ENCODE assay signal across 8 cellular contexts in genomic region chr11:64334764-64335741, GRCh38. TPM values are rescaled to one million over a fixed set of nuclear protein-coding genes. Genes with fewer than 3 reads are reported as not detected.
DNase-seq lines count a peak whose midpoint lies in the region; ATAC-seq and TF ChIP-seq lines count a peak whose summit lies in the region.

No MANE protein-coding gene starts in this region.

- no TSS peak for BruUV-seq in OCI-LY7 (replicated peaks; lab: Mats Ljungman, UMichigan)

- peaks cover 15% of the 10 kb centered on the region for H3K36me3 Mint-ChIP-seq in activated naive CD4-positive, alpha-beta T cell treated with anti-CD3 and anti-CD28 coated beads for 36 hours (ENCODE audit: low read depth)
- H3K36me3 Mint-ChIP-seq in CD4-positive, alpha-beta memory T cell, result peaks cover 12 to 29% of the 10 kb centered on the region in 2 donors

- no peaks in the 10 kb centered on the region for H4K20me1 ChIP-seq in OCI-LY7 (ENCODE audit: insufficient read depth, low read length)

- H3K27me3 Mint-ChIP-seq in activated naive CD4-positive, alpha-beta T cell treated with anti-CD3 and anti-CD28 coated beads for 36 hours (ENCODE audit: low read depth), result no peaks in the 10 kb centered on the region
- no peaks in the 10 kb centered on the region for H3K27me3 Mint-ChIP-seq in CD4-positive, alpha-beta memory T cell

- CTCF ChIA-PET in activated naive CD4-positive, alpha-beta T cell treated with anti-CD3 and anti-CD28 coated beads for 36 hours (lab: Charles Lee), result no interaction called here
- CTCF ChIA-PET in OCI-LY7 (lab: Charles Lee; ENCODE audit: unreplicated experiment), result no interaction called here
- CTCF ChIA-PET in CD4-positive, alpha-beta memory T cell (lab: Charles Lee; ENCODE audit: partially characterized antibody), result interaction anchor here (0.6 to 0.7 kb wide), 2 partner anchors 131 to 1943 kb away, joined by 3 read pairs; no protein-coding TSS in a partner anchor

- no peak overlapping the region for H3K4me3 Mint-ChIP-seq in activated naive CD4-positive, alpha-beta T cell treated with anti-CD3 and anti-CD28 coated beads for 36 hours
- H3K4me3 Mint-ChIP-seq in CD4-positive, alpha-beta memory T cell, result no peak overlapping the region

- peaks cover 27% of the 10 kb centered on the region for H3K4me1 Mint-ChIP-seq in activated naive CD4-positive, alpha-beta T cell treated with anti-CD3 and anti-CD28 coated beads for 36 hours (ENCODE audit: low read depth)
- peaks cover 18 to 33% (median 27%) of the 10 kb centered on the region in 4 donors for H3K4me1 Mint-ChIP-seq in CD4-positive, alpha-beta memory T cell

- intact Hi-C loops in activated naive CD4-positive, alpha-beta T cell treated with anti-CD3 and anti-CD28 coated beads for 36 hours (cut with micrococcal nuclease), result no loop called here
- intact Hi-C loops in OCI-LY7 (cut with micrococcal nuclease; ENCODE audit: unreplicated experiment) (loop anchor here (1.0 kb wide), 1 partner anchor 18 kb away; the partner anchor contains the start of gene TRMT112), colonic mucosa (cut with DNase I) (no loop called here)
- intact Hi-C loops in CD4-positive, alpha-beta memory T cell (cut with micrococcal nuclease), result no loop called here

- peak overlapping the region; percentile 29 for H3K27ac ChIP-seq in OCI-LY7 (ENCODE audit: low read depth, low read length, poor library complexity, severe bottlenecking)
- peak overlapping the region; percentile 53 for H3K27ac ChIP-seq in colonic mucosa
- peak overlapping the region; percentile 74 for H3K27ac ChIP-seq in neutrophil
- no peak overlapping the region for H3K27ac ChIP-seq in CD4-positive, alpha-beta memory T cell (ENCODE audit: low read depth, low read length)

- H3K4me1 ChIP-seq in OCI-LY7 (ENCODE audit: insufficient read depth, low read length, poor library complexity, severe bottlenecking) (peaks cover 50% of the 10 kb centered on the region), colonic mucosa (peaks cover 13% of the 10 kb centered on the region), neutrophil (ENCODE audit: control insufficient read depth in 1 of 2, insufficient read depth in 1 of 2, low read depth in 1 of 2, low read length in 1 of 2) (peaks cover 74% of the 10 kb centered on the region in 2 experiments)
- peaks cover 25% of the 10 kb centered on the region for H3K4me1 ChIP-seq in CD4-positive, alpha-beta memory T cell (ENCODE audit: insufficient read depth, low read length)

- peak; percentile 48 for DNase-seq in activated naive CD4-positive, alpha-beta T cell treated with anti-CD3 and anti-CD28 coated beads for 36 hours
- DNase-seq in activated naive CD4-positive, alpha-beta T cell treated with Interleukin-2 at 50 U/mL for 16 hours, result no peak
- DNase-seq in HT-29 (ENCODE audit: low spot score) (peak; percentile 71), OCI-LY7 (ENCODE audit: low spot score) (peak; percentile 83), colonic mucosa (peak; percentile 80)
- DNase-seq in CD4-positive, alpha-beta memory T cell, result no peak

- TF ChIP-seq CTCF in OCI-LY7 (conservative IDR thresholded peaks at IDR 0.05; ENCODE audit: low read length) (no peak), colonic mucosa (IDR thresholded peaks at IDR 0.05) (no peak), neutrophil (IDR thresholded peaks at IDR 0.05) (no peak)

- POLR2A ChIA-PET in OCI-LY7 (lab: Charles Lee), result interaction anchor here (0.6 to 2.1 kb wide), 2 partner anchors 17 to 106 kb away, joined by 4 to 14 read pairs; partner anchors contain the start of genes PRDX5 and TRMT112
- POLR2A ChIA-PET in CD4-positive, alpha-beta memory T cell (lab: Charles Lee; ENCODE audit: partially characterized antibody), result interaction anchor here (9.7 kb wide), 1 partner anchor 18 kb away, joined by 153 read pairs; the partner anchor contains the start of genes PRDX5 and TRMT112

- ATAC-seq in GM21717 (IDR thresholded peaks at IDR 0.05; ENCODE audit: unreplicated experiment), result peak; percentile 61

- H3K27ac Mint-ChIP-seq in activated naive CD4-positive, alpha-beta T cell treated with anti-CD3 and anti-CD28 coated beads for 36 hours, result no peak overlapping the region
- H3K27ac Mint-ChIP-seq in CD4-positive, alpha-beta memory T cell, result peak overlapping the region in 1 of 7 donors; percentile 57

- no peaks in the 10 kb centered on the region for H3K9me3 Mint-ChIP-seq in activated naive CD4-positive, alpha-beta T cell treated with anti-CD3 and anti-CD28 coated beads for 36 hours
- H3K9me3 Mint-ChIP-seq in CD4-positive, alpha-beta memory T cell, result no peaks in the 10 kb centered on the region

- H3K79me2 ChIP-seq in OCI-LY7 (ENCODE audit: insufficient read depth, low read depth, low read length), result peaks cover 10% of the 10 kb centered on the region; the same call in 1 of the 2 replicates

- H3K9me3 ChIP-seq in OCI-LY7 (ENCODE audit: low read length) (no peaks in the 10 kb centered on the region), colonic mucosa (no peaks in the 10 kb centered on the region), neutrophil (no peaks in the 10 kb centered on the region)
- no peaks in the 10 kb centered on the region for H3K9me3 ChIP-seq in CD4-positive, alpha-beta memory T cell (ENCODE audit: control insufficient read depth in 1 of 2, low read length in 2 of 2)

- no peaks in the 10 kb centered on the region for H3K9me2 ChIP-seq in OCI-LY7 (ENCODE audit: insufficient read depth, low read length)

- H3K27me3 ChIP-seq in colonic mucosa (no peaks in the 10 kb centered on the region), neutrophil (no peaks in the 10 kb centered on the region)
- H3K27me3 ChIP-seq in CD4-positive, alpha-beta memory T cell (ENCODE audit: insufficient read depth, low read length), result no peaks in the 10 kb centered on the region

- peak overlapping the region in 1 of 2 donors; percentile 51 for H3K9ac ChIP-seq in colonic mucosa (ENCODE audit: low read depth in 2 of 2, low read length in 2 of 2)

- H3K36me3 ChIP-seq in OCI-LY7 (ENCODE audit: insufficient read depth, low read length) (peaks cover 21% of the 10 kb centered on the region), colonic mucosa (no peaks in the 10 kb centered on the region), neutrophil (no peaks in the 10 kb centered on the region)
- no peaks in the 10 kb centered on the region for H3K36me3 ChIP-seq in CD4-positive, alpha-beta memory T cell (ENCODE audit: insufficient read depth, low read length)

- peak overlapping the region; percentile 58; the same call in 1 of the 2 replicates for H3K4me2 ChIP-seq in OCI-LY7 (ENCODE audit: low read length)

- H2AFZ ChIP-seq in OCI-LY7 (ENCODE audit: low read length), result no peak overlapping the region

- H3K4me3 ChIP-seq in OCI-LY7 (ENCODE audit: low read depth, low read length, poor library complexity, severe bottlenecking), result no peak overlapping the region
- no peak overlapping the region for H3K4me3 ChIP-seq in colonic mucosa
- peak overlapping the region; percentile 2 to 14 for H3K4me3 ChIP-seq in neutrophil (ENCODE audit: low read depth in 1 of 2, low read length in 1 of 2)
- H3K4me3 ChIP-seq in CD4-positive, alpha-beta memory T cell (ENCODE audit: low read length in 2 of 2), result no peak overlapping the region

RNA-seq across cellular contexts. Expression of gene CCDC88B, which starts 5.0 kb away (rescaled TPM):
- 10 to 100 TPM; 53.2 to 61.9 TPM for total RNA-seq in activated naive CD4-positive, alpha-beta T cell treated with anti-CD3 and anti-CD28 coated beads for 36 hours
- total RNA-seq in HT-29 (2014; rRNA removed; shearing (Covaris generic)), result 11.4 and 12.8 TPM in 2 replicates
- total RNA-seq in OCI-LY7 (2014; rRNA removed; shearing (Covaris generic)), result 40.7 and 44.1 TPM in 2 replicates
- 61.5 and 67.2 TPM in 2 replicates for total RNA-seq in OCI-LY7 (2022)
- total RNA-seq in colonic mucosa, result 10 to 100 TPM; 15.0 to 52.2 TPM
- total RNA-seq in CD4-positive, alpha-beta memory T cell, result 10 to 100 TPM; 68.3 to 73.0 TPM
- polyA plus RNA-seq in CD4-positive, alpha-beta memory T cell, result 10 to 100 TPM in 1 of 2 donors, 1 to 10 TPM in 1; 6.8 to 39.5 TPM

RNA-seq across cellular contexts. Expression of gene PRDX5, which starts 17.1 kb away (rescaled TPM):
- total RNA-seq in activated naive CD4-positive, alpha-beta T cell treated with anti-CD3 and anti-CD28 coated beads for 36 hours, result 100 to 1,000 TPM; 122 to 132 TPM
- total RNA-seq in HT-29 (2014; rRNA removed; shearing (Covaris generic)), result 254 and 276 TPM in 2 replicates
- total RNA-seq in OCI-LY7 (2014; rRNA removed; shearing (Covaris generic)), result 177 and 200 TPM in 2 replicates
- 168 and 217 TPM in 2 replicates for total RNA-seq in OCI-LY7 (2022)
- 100 to 1,000 TPM; 301 to 425 TPM for total RNA-seq in colonic mucosa
- total RNA-seq in CD4-positive, alpha-beta memory T cell, result 10 to 100 TPM; 57.6 to 58.7 TPM
- 100 to 1,000 TPM; 164 to 251 TPM for polyA plus RNA-seq in CD4-positive, alpha-beta memory T cell

RNA-seq across cellular contexts. Expression of gene TRMT112, which starts 17.7 kb away (rescaled TPM):
- 100 to 1,000 TPM; 241 to 261 TPM for total RNA-seq in activated naive CD4-positive, alpha-beta T cell treated with anti-CD3 and anti-CD28 coated beads for 36 hours
- 503 and 525 TPM in 2 replicates for total RNA-seq in HT-29 (2014; rRNA removed; shearing (Covaris generic))
- 322 and 414 TPM in 2 replicates for total RNA-seq in OCI-LY7 (2014; rRNA removed; shearing (Covaris generic))
- 198 and 205 TPM in 2 replicates for total RNA-seq in OCI-LY7 (2022)
- total RNA-seq in colonic mucosa, result 100 to 1,000 TPM in 1 of 2 donors, 10 to 100 TPM in 1; 75.9 to 184 TPM
- 100 to 1,000 TPM; 171 to 174 TPM for total RNA-seq in CD4-positive, alpha-beta memory T cell
- 100 to 1,000 TPM; 413 to 516 TPM for polyA plus RNA-seq in CD4-positive, alpha-beta memory T cell

RNA-seq across cellular contexts. Expression of gene RPS6KA4, which starts 23.9 kb away (rescaled TPM):
- 10 to 100 TPM; 19.1 to 21.3 TPM for total RNA-seq in activated naive CD4-positive, alpha-beta T cell treated with anti-CD3 and anti-CD28 coated beads for 36 hours
- total RNA-seq in HT-29 (2014; rRNA removed; shearing (Covaris generic)), result 149 and 158 TPM in 2 replicates
- 9.0 and 16.7 TPM in 2 replicates for total RNA-seq in OCI-LY7 (2014; rRNA removed; shearing (Covaris generic))
- total RNA-seq in OCI-LY7 (2022) (11.0 and 13.4 TPM in 2 replicates), colonic mucosa (10 to 100 TPM; 28.9 to 59.1 TPM)
- total RNA-seq in CD4-positive, alpha-beta memory T cell, result 10 to 100 TPM; 33.9 to 38.7 TPM
- polyA plus RNA-seq in CD4-positive, alpha-beta memory T cell, result 10 to 100 TPM in 1 of 2 donors, 1 to 10 TPM in 1; 6.7 to 12.5 TPM

RNA-seq across cellular contexts. Expression of gene ESRRA, which starts 29.7 kb away (rescaled TPM):
- 10 to 100 TPM; 18.5 to 21.7 TPM for total RNA-seq in activated naive CD4-positive, alpha-beta T cell treated with anti-CD3 and anti-CD28 coated beads for 36 hours
- 180 TPM in 2 replicates for total RNA-seq in HT-29 (2014; rRNA removed; shearing (Covaris generic))
- total RNA-seq in OCI-LY7 (2014; rRNA removed; shearing (Covaris generic)), result 28.6 and 42.3 TPM in 2 replicates
- total RNA-seq in OCI-LY7 (2022) (44.9 and 57.8 TPM in 2 replicates), colonic mucosa (100 to 1,000 TPM; 150 to 187 TPM)
- 10 to 100 TPM; 29.5 to 31.9 TPM for total RNA-seq in CD4-positive, alpha-beta memory T cell
- polyA plus RNA-seq in CD4-positive, alpha-beta memory T cell, result 10 to 100 TPM in 1 of 2 donors, 1 to 10 TPM in 1; 4.4 to 12.4 TPM

Comparison
In these comparisons a context has a peak if more than half of its experiments do, and no peak if none do; other contexts are left out.
1. DNase-seq: peak in activated naive CD4-positive, alpha-beta T cell treated with anti-CD3 and anti-CD28 coated beads for 36 hours (single experiment), HT-29 (single experiment), OCI-LY7 (single experiment) and colonic mucosa (single experiment); none in activated naive CD4-positive, alpha-beta T cell treated with Interleukin-2 at 50 U/mL for 16 hours (single experiment) and CD4-positive, alpha-beta memory T cell (0 of 5).
2. H3K4me3 ChIP-seq: peak in neutrophil (2 of 2); none in OCI-LY7 (single experiment), colonic mucosa (single experiment) and CD4-positive, alpha-beta memory T cell (0 of 2).